In the genomic region with DNA sequence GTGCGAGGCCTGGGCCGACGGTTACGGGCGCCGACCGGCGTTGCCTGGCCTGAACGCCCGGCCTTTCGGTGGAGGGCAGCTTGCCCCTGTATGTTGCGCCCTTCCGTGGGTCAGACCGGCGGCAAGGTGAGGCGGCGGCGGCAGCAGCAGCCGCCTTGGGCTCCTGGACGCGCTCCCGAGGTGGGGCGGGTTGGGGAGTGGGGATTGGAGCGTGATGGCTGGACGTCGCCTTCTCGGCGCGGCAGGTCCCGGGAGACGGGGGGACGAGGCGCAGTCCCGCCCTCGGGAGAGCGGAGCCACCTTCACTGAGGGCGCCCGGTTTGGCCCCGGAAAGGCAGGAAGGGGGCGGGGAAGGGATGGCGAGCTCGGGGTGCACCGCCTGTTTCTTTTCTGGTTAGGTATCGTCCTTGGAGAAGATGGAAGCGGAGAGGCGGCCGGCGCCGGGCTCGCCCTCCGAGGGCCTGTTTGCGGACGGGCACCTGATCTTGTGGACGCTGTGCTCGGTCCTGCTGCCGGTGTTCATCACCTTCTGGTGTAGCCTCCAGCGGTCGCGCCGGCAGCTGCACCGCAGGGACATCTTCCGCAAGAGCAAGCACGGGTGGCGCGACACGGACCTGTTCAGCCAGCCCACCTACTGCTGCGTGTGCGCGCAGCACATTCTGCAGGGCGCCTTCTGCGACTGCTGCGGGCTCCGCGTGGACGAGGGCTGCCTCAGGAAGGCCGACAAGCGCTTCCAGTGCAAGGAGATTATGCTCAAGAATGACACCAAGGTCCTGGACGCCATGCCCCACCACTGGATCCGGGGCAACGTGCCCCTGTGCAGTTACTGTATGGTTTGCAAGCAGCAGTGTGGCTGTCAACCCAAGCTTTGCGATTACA, we compare ENCODE assay signal across 8 cellular contexts. TPM values are rescaled to one million over a fixed set of nuclear protein-coding genes. Genes with fewer than 3 reads are reported as not detected.
DNase-seq lines count a peak whose midpoint lies in the region; ATAC-seq, FAIRE-seq and TF ChIP-seq lines count a peak whose summit lies in the region.

No MANE protein-coding gene starts in this region.

- in situ Hi-C loops in HepG2 (cut with HindIII; ENCODE audit: extremely low pct_ligation_motif_present, low pct_unique_long_range_greater_than_20kb), result no loop called here

- no peaks in the 10 kb centered on the region for H3K27me3 Mint-ChIP-seq in central memory CD8-positive, alpha-beta T cell

- no peaks in the 10 kb centered on the region for H4K20me1 ChIP-seq in HepG2 (ENCODE audit: insufficient read depth, low read length)

- H3K4me1 ChIP-seq in HepG2 (ENCODE audit: insufficient read depth, low read length), result peaks cover 54% of the 10 kb centered on the region

- no TSS peak for BruUV-seq in HepG2 (replicated peaks; lab: Mats Ljungman, UMichigan)

- TF ChIP-seq POLR2A in HepG2 (IDR thresholded peaks at IDR 0.05; ENCODE audit: insufficient read depth in 1 of 2, low read depth in 2 of 2, low read length in 2 of 2), result no peak

- no peaks in the 10 kb centered on the region for H3K9me3 ChIP-seq in HepG2 (ENCODE audit: low read length)

- H3K36me3 ChIP-seq in HepG2 (replicated peaks in 1 of 2; ENCODE audit: control insufficient read depth in 1 of 2, insufficient read depth in 2 of 2, low read length in 2 of 2), result no peaks in the 10 kb centered on the region

- CTCF ChIA-PET in HEK293T (lab: Yijun Ruan, JAX), result no interaction called here
- CTCF ChIA-PET in HepG2 (lab: Yijun Ruan, JAX; ENCODE audit: low intra/inter-chr PET ratio, low total read pairs), result no interaction called here

- DNase-seq in GM10266 (ENCODE audit: extremely low spot score), result peak; percentile 46
- peak; percentile 57 for DNase-seq in HEK293T (ENCODE audit: extremely low spot score)
- peak; percentile 13 for DNase-seq in NCI-H1092 (lab: John Stamatoyannopoulos, UW)
- peak; percentile 51 to 54 for DNase-seq in central memory CD8-positive, alpha-beta T cell (ENCODE audit: low spot score in 2 of 2)
- DNase-seq in HepG2 (ENCODE audit: low spot score), result peak; percentile 59
- DNase-seq in stimulated activated CD4-positive, alpha-beta T cell treated with anti-CD3 and anti-CD28 coated beads, Interleukin-4, amount 100 ng/mL, for 4 hours, result peak; percentile 60 to 63
- DNase-seq in T1000 (lab: John Stamatoyannopoulos, UW), result no peak

- H3K27ac Mint-ChIP-seq in central memory CD8-positive, alpha-beta T cell (ENCODE audit: low read depth), result peak overlapping the region; percentile 57

- H3K9me3 Mint-ChIP-seq in central memory CD8-positive, alpha-beta T cell, result no peaks in the 10 kb centered on the region

- TF ChIP-seq CTCF in GM10266 (IDR thresholded peaks at IDR 0.05; ENCODE audit: control insufficient read depth, insufficient read depth, low read depth, missing control alignments) (no peak), HepG2 (CRISPR knock-in tag; IDR thresholded peaks at IDR 0.05) (no peak; the same call in 1 of the 2 replicates)

- peak overlapping the region; percentile 96 for H3K4me2 ChIP-seq in HepG2 (ENCODE audit: low read depth, low read length)

- H3K4me3 ChIP-seq in HepG2 (replicated peaks in 1 of 3; ENCODE audit: insufficient read depth in 1 of 3, low read depth in 2 of 3, low read length in 3 of 3), result peak overlapping the region; percentile 69 to 86 (median 75)

- TF ChIP-seq RAD21 in HepG2 (CRISPR knock-in tag; IDR thresholded peaks at IDR 0.05), result no peak

- no peak for FAIRE-seq in HepG2 (lab: Jason Lieb, UNC)

- peak; percentile 36 to 39 for ATAC-seq in activated CD4-positive, CD25-positive, alpha-beta regulatory T cell treated with anti-CD3 and anti-CD28 coated beads, Interleukin-2, amount 50 U/mL, for 24 hours
- peak; percentile 38 for ATAC-seq in central memory CD8-positive, alpha-beta T cell (replicated peaks; ENCODE audit: extremely low read depth, poor library complexity, severe bottlenecking)
- ATAC-seq in HepG2, result peak; percentile 78

- peak overlapping the region; percentile 50 for H3K27ac ChIP-seq in HepG2 (ENCODE audit: extremely low read length, insufficient read depth, low read length)

- WGBS in HepG2 (ENCODE audit: low lambda C conversion rate), result 65% methylated on average over 55 of the region's 81 CpGs

- no peaks in the 10 kb centered on the region for H3K79me2 ChIP-seq in HepG2 (ENCODE audit: insufficient read depth, low read length)

- no peaks in the 10 kb centered on the region; a peak in 1 of 5 replicates for H3K27me3 ChIP-seq in HepG2 (ENCODE audit: control insufficient read depth in 1 of 2, insufficient read depth in 2 of 2, low read length in 2 of 2)

- TF ChIP-seq EP300 in HepG2 (IDR thresholded peaks at IDR 0.05; ENCODE audit: low read depth in 2 of 2, low read length in 2 of 2) (no peak), HepG2 (CRISPR knock-in tag; IDR thresholded peaks at IDR 0.05; ENCODE audit: borderline replicate concordance) (no peak)

- intact Hi-C loops in HepG2 (cut with micrococcal nuclease; ENCODE audit: unreplicated experiment), result loop anchor here (1.0 to 2.0 kb wide), 2 partner anchors 16 to 80 kb away; partner anchors contain the start of gene TRIM25

- H3K4me1 Mint-ChIP-seq in central memory CD8-positive, alpha-beta T cell, result peaks cover 57% of the 10 kb centered on the region

- H3K9ac ChIP-seq in HepG2 (ENCODE audit: insufficient read depth, low read depth, low read length), result peak overlapping the region; percentile 66

- H3K36me3 Mint-ChIP-seq in central memory CD8-positive, alpha-beta T cell (ENCODE audit: insufficient read depth), result peaks cover 7% of the 10 kb centered on the region

- POLR2A ChIA-PET in HEK293T (lab: Yijun Ruan, JAX) (interaction anchor here (0.6 to 1.8 kb wide), 6 partner anchors 8 to 101 kb away, joined by 3 to 6 read pairs (median 4); partner anchors contain the start of gene TRIM25), HepG2 (lab: Yijun Ruan, JAX) (interaction anchor here (0.7 to 2.6 kb wide), 8 partner anchors 10 to 150 kb away, joined by 3 to 25 read pairs (median 4); partner anchors contain the start of genes COIL, SCPEP1 and TRIM25)

- H3K4me3 Mint-ChIP-seq in central memory CD8-positive, alpha-beta T cell, result peak overlapping the region; percentile 91

- no peak overlapping the region for H2AFZ ChIP-seq in HepG2 (ENCODE audit: low read length)

TF ChIP-seq in HEK293T, 16 proteins besides CTCF, POLR2A, EP300 and RAD21:
- peak; percentile 52 for TF ChIP-seq L3MBTL2 (conservative IDR thresholded peaks at IDR 0.05)
- TF ChIP-seq NFRKB (IDR thresholded peaks at IDR 0.05), result no peak
- TF ChIP-seq HDGF (IDR thresholded peaks at IDR 0.05; ENCODE audit: borderline replicate concordance), result no peak

TF ChIP-seq in HepG2, 621 proteins besides CTCF, POLR2A, EP300 and RAD21 (continues in another document):
- peak; percentile 23 for TF ChIP-seq JARID2 (CRISPR knock-in tag; IDR thresholded peaks at IDR 0.05; ENCODE audit: insufficient replicate concordance)

RNA-seq across cellular contexts. Expression of gene DGKE, which starts 0.7 kb away (rescaled TPM):
- 3.2 and 5.3 TPM in 2 replicates for total RNA-seq in HepG2 (2016; rRNA removed; fragmentation: Illumina TruSeq; extraction: Trizol)
- 4.6 and 5.3 TPM in 2 replicates for total RNA-seq in HepG2 (2016; cell fraction: cytosol; rRNA removed; fragmentation: Illumina TruSeq; extraction: Trizol; ENCODE audit: low read depth)
- total RNA-seq in HepG2 (2016; cell fraction: insoluble cytoplasmic fraction; rRNA removed; fragmentation: Illumina TruSeq; extraction: Trizol), result 2.3 and 6.0 TPM in 2 replicates
- total RNA-seq in HepG2 (2016; cell fraction: membrane; rRNA removed; fragmentation: Illumina TruSeq; extraction: Trizol), result 2.1 and 2.6 TPM in 2 replicates
- 16.7 and 17.4 TPM in 2 replicates for total RNA-seq in HepG2 (2016; cell fraction: nucleus; rRNA removed; fragmentation: Illumina TruSeq; extraction: Trizol)
- 3.2 and 3.3 TPM in 2 replicates for polyA plus RNA-seq in HepG2 (2011; rRNA removed)
- 0.70 and 0.79 TPM in 2 replicates for polyA plus RNA-seq in HepG2 (2011; cell fraction: cytosol; rRNA removed)
- polyA plus RNA-seq in HepG2 (2011; cell fraction: nucleus; rRNA removed), result 16.9 and 20.1 TPM in 2 replicates
- 2.8 and 3.1 TPM in 2 replicates for polyA plus RNA-seq in HepG2 (2012)
- polyA plus RNA-seq in HepG2 (2016; cell fraction: cytosol; fragmentation: Illumina TruSeq; extraction: Trizol; ENCODE audit: low read depth), result 0.44 and 0.50 TPM in 2 replicates
- polyA plus RNA-seq in HepG2 (2016; cell fraction: insoluble cytoplasmic fraction; fragmentation: Illumina TruSeq; extraction: Trizol; ENCODE audit: low read depth), result 1.8 and 2.1 TPM in 2 replicates
- 0.84 and 1.6 TPM in 2 replicates for polyA plus RNA-seq in HepG2 (2016; cell fraction: membrane; fragmentation: Illumina TruSeq; extraction: Trizol; ENCODE audit: low read depth)
- 16.9 and 18.5 TPM in 2 replicates for polyA plus RNA-seq in HepG2 (2016; cell fraction: nucleus; fragmentation: Illumina TruSeq; extraction: Trizol; ENCODE audit: insufficient read depth, low read depth)
- 6.0 and 7.6 TPM in 2 replicates for polyA minus RNA-seq in HepG2 (2011; rRNA and poly(A)+ RNA removed; ENCODE audit: low replicate concordance)
- polyA minus RNA-seq in HepG2 (2011; cell fraction: cytosol; rRNA and poly(A)+ RNA removed), result 1.6 and 3.0 TPM in 2 replicates
- polyA minus RNA-seq in HepG2 (2011; cell fraction: nucleus; rRNA and poly(A)+ RNA removed), result 17.4 and 18.2 TPM in 2 replicates

RNA-seq across cellular contexts. Expression of gene C17orf67, which starts 0.9 kb away (rescaled TPM):
- total RNA-seq in HepG2 (2016; rRNA removed; fragmentation: Illumina TruSeq; extraction: Trizol), result 0.62 and 0.86 TPM in 2 replicates
- 0.62 and 0.71 TPM in 2 replicates for total RNA-seq in HepG2 (2016; cell fraction: cytosol; rRNA removed; fragmentation: Illumina TruSeq; extraction: Trizol; ENCODE audit: low read depth)
- total RNA-seq in HepG2 (2016; cell fraction: insoluble cytoplasmic fraction; rRNA removed; fragmentation: Illumina TruSeq; extraction: Trizol), result 0.86 and 1.00 TPM in 2 replicates
- total RNA-seq in HepG2 (2016; cell fraction: membrane; rRNA removed; fragmentation: Illumina TruSeq; extraction: Trizol), result 1.1 and 1.2 TPM in 2 replicates
- total RNA-seq in HepG2 (2016; cell fraction: nucleus; rRNA removed; fragmentation: Illumina TruSeq; extraction: Trizol), result 0.47 and 0.68 TPM in 2 replicates
- polyA plus RNA-seq in HepG2 (2011; rRNA removed), result 0.35 and 0.41 TPM in 2 replicates
- 0.13 and 0.24 TPM in 2 replicates for polyA plus RNA-seq in HepG2 (2011; cell fraction: cytosol; rRNA removed)
- polyA plus RNA-seq in HepG2 (2011; cell fraction: nucleus; rRNA removed), result 0.37 and 0.81 TPM in 2 replicates
- polyA plus RNA-seq in HepG2 (2012), result 0.44 and 0.50 TPM in 2 replicates
- polyA plus RNA-seq in HepG2 (2016; cell fraction: cytosol; fragmentation: Illumina TruSeq; extraction: Trizol; ENCODE audit: low read depth), result 0.77 and 0.84 TPM in 2 replicates
- 0.55 and 0.73 TPM in 2 replicates for polyA plus RNA-seq in HepG2 (2016; cell fraction: insoluble cytoplasmic fraction; fragmentation: Illumina TruSeq; extraction: Trizol; ENCODE audit: low read depth)
- polyA plus RNA-seq in HepG2 (2016; cell fraction: membrane; fragmentation: Illumina TruSeq; extraction: Trizol; ENCODE audit: low read depth), result 0.72 and 1.00 TPM in 2 replicates
- polyA plus RNA-seq in HepG2 (2016; cell fraction: nucleus; fragmentation: Illumina TruSeq; extraction: Trizol; ENCODE audit: insufficient read depth, low read depth), result 0.29 and 0.92 TPM in 2 replicates
- polyA minus RNA-seq in HepG2 (2011; rRNA and poly(A)+ RNA removed; ENCODE audit: low replicate concordance), result 0.06 and 3.9 TPM in 2 replicates
- 0.40 and 0.53 TPM in 2 replicates for polyA minus RNA-seq in HepG2 (2011; cell fraction: cytosol; rRNA and poly(A)+ RNA removed)
- polyA minus RNA-seq in HepG2 (2011; cell fraction: nucleus; rRNA and poly(A)+ RNA removed), result not detected in 2 replicates
